Comparison of ENCODE assay signal across 12 cellular contexts in genomic region chr12:93895096-93895460, GRCh38.
DNase-seq lines count a peak whose midpoint lies in the region; ATAC-seq and TF ChIP-seq lines count a peak whose summit lies in the region.
"Had no signal": no experiment of that assay in that cellular context is flagged by ENCODE, and none has a peak within 500 bp of the region (broad histone marks: within the 10 kb centered on the region; RNA-seq: fewer than 3 reads in every experiment).

No MANE protein-coding gene starts in this region.

- peaks cover 0 to 2% of the 10 kb centered on the region in 2 donors for H3K27me3 Mint-ChIP-seq in natural killer cell treated with Interleukin-12 subunit alpha and Interleukin-12 subunit beta and Interleukin-15 and Interleukin-18, amount 100 ng/mL, for 72 hours
- H3K27me3 Mint-ChIP-seq: naive thymus-derived CD4-positive, alpha-beta T cell had no signal

- TF ChIP-seq POLR2A in gastroesophageal sphincter (IDR thresholded peaks at IDR 0.05): no peak

- TF ChIP-seq CTCF in AG10803 (conservative IDR thresholded peaks at IDR 0.05; ENCODE audit: low read length) (peak; percentile 46), WI38 (IDR thresholded peaks at IDR 0.05; ENCODE audit: low read depth, low read length) (0 out of 2 replicates have a peak, but pooled peaks have one; percentile 6), gastroesophageal sphincter (IDR thresholded peaks at IDR 0.05) (peak in 1 of 4 experiments; percentile 17), retinal pigment epithelial cell (conservative IDR thresholded peaks at IDR 0.05; ENCODE audit: low read depth, low read length) (peak; percentile 13)

- H3K36me3 ChIP-seq in gastroesophageal sphincter: no peaks in the 10 kb centered on the region

- DNase-seq in AG10803 (ENCODE audit: low read depth) (peak; percentile 64), retinal pigment epithelial cell (ENCODE audit: low read depth) (no peak)
- no peak for DNase-seq in NK-92 treated with Interleukin-12 subunit alpha and Interleukin-12 subunit beta, amount 100 ng/mL, for 24 hours (lab: John Stamatoyannopoulos, UW)
- DNase-seq in natural killer cell treated with Interleukin-12 subunit alpha and Interleukin-12 subunit beta and Interleukin-15 and Interleukin-18, amount 100 ng/mL, for 72 hours (ENCODE audit: low spot score): no peak
- no peak for DNase-seq in activated naive CD4-positive, alpha-beta T cell treated with anti-CD3 and anti-CD28 coated beads, Interleukin-2, amount 50 U/mL, for 16 hours
- DNase-seq: naive thymus-derived CD4-positive, alpha-beta T cell; stimulated activated CD4-positive, alpha-beta T cell treated with anti-CD3 and anti-CD28 coated beads, Interleukin-4, amount 100 ng/mL, for 1 hour; T-helper 9 cell had no signal

- H3K27ac Mint-ChIP-seq in natural killer cell treated with Interleukin-12 subunit alpha and Interleukin-12 subunit beta and Interleukin-15 and Interleukin-18, amount 100 ng/mL, for 72 hours: peak overlapping the region in 1 of 2 donors; percentile 37

- H3K27me3 ChIP-seq in gastroesophageal sphincter: no peaks in the 10 kb centered on the region

- no peak for ATAC-seq in gastroesophageal sphincter
- no peak for ATAC-seq in natural killer cell treated with Interleukin-12 subunit alpha and Interleukin-12 subunit beta and Interleukin-15 and Interleukin-18, amount 100 ng/mL, for 72 hours
- no peak for ATAC-seq in HG03039 (IDR thresholded peaks at IDR 0.05; ENCODE audit: unreplicated experiment)
- ATAC-seq: naive thymus-derived CD4-positive, alpha-beta T cell had no signal

- H3K36me3 Mint-ChIP-seq in natural killer cell treated with Interleukin-12 subunit alpha and Interleukin-12 subunit beta and Interleukin-15 and Interleukin-18, amount 100 ng/mL, for 72 hours: no peaks in the 10 kb centered on the region
- H3K36me3 Mint-ChIP-seq: CD14-positive monocyte had no signal

- H3K9me3 ChIP-seq in gastroesophageal sphincter: no peaks in the 10 kb centered on the region

- no peaks in the 10 kb centered on the region for H3K4me1 Mint-ChIP-seq in natural killer cell treated with Interleukin-12 subunit alpha and Interleukin-12 subunit beta and Interleukin-15 and Interleukin-18, amount 100 ng/mL, for 72 hours (ENCODE audit: low read depth in 2 of 2)

- no peak overlapping the region for H3K4me3 Mint-ChIP-seq in natural killer cell treated with Interleukin-12 subunit alpha and Interleukin-12 subunit beta and Interleukin-15 and Interleukin-18, amount 100 ng/mL, for 72 hours
- H3K4me3 Mint-ChIP-seq: naive thymus-derived CD4-positive, alpha-beta T cell had no signal

- TF ChIP-seq EP300 in gastroesophageal sphincter (IDR thresholded peaks at IDR 0.05): no peak

- H3K27ac ChIP-seq in gastroesophageal sphincter: peak overlapping the region; percentile 12 to 84 (median 74)

- H3K9me3 Mint-ChIP-seq in natural killer cell treated with Interleukin-12 subunit alpha and Interleukin-12 subunit beta and Interleukin-15 and Interleukin-18, amount 100 ng/mL, for 72 hours: no peaks in the 10 kb centered on the region
- H3K9me3 Mint-ChIP-seq: CD14-positive monocyte had no signal

- H3K4me3 ChIP-seq in AG10803 (ENCODE audit: low read length) (no peak overlapping the region), WI38 (ENCODE audit: low read depth, low read length) (no peak overlapping the region), gastroesophageal sphincter (peak overlapping the region in 1 of 2 donors; percentile 41), retinal pigment epithelial cell (ENCODE audit: low read length) (no peak overlapping the region)

- peaks cover 5 to 33% (median 26%) of the 10 kb centered on the region in 3 donors for H3K4me1 ChIP-seq in gastroesophageal sphincter

- 16% methylated on average over 5 of the region's 6 CpGs; no CpG with 5 or more reads in 1 of the 2 donors for WGBS in gastroesophageal sphincter (ENCODE audit: low coverage in 1 of 2), 2 donors
